In genomic region chr7:35694161-35694783, GRCh38 we compare ENCODE assay signal across 1 cellular context.
A peak's percentile ranks its signal among the peaks of the same experiment; 100 is the strongest.
TF ChIP-seq lines count a peak whose summit lies in the region.

No MANE protein-coding gene starts in this region.

TF ChIP-seq in HepG2, 621 proteins besides CTCF, POLR2A, EP300 and RAD21 (continued from another document and continues in another):
- TF ChIP-seq, protein P1, sequence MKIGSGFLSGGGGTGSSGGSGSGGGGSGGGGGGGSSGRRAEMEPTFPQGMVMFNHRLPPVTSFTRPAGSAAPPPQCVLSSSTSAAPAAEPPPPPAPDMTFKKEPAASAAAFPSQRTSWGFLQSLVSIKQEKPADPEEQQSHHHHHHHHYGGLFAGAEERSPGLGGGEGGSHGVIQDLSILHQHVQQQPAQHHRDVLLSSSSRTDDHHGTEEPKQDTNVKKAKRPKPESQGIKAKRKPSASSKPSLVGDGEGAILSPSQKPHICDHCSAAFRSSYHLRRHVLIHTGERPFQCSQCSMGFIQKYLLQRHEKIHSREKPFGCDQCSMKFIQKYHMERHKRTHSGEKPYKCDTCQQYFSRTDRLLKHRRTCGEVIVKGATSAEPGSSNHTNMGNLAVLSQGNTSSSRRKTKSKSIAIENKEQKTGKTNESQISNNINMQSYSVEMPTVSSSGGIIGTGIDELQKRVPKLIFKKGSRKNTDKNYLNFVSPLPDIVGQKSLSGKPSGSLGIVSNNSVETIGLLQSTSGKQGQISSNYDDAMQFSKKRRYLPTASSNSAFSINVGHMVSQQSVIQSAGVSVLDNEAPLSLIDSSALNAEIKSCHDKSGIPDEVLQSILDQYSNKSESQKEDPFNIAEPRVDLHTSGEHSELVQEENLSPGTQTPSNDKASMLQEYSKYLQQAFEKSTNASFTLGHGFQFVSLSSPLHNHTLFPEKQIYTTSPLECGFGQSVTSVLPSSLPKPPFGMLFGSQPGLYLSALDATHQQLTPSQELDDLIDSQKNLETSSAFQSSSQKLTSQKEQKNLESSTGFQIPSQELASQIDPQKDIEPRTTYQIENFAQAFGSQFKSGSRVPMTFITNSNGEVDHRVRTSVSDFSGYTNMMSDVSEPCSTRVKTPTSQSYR (CRISPR knock-in tag; IDR thresholded peaks at IDR 0.05; ENCODE audit: borderline replicate concordance): no peak
- TF ChIP-seq ARID2 (CRISPR knock-in tag; IDR thresholded peaks at IDR 0.05; ENCODE audit: borderline replicate concordance) (0 out of 2 replicates have a peak, but pooled peaks have one; percentile 9), NRL (CRISPR knock-in tag; IDR thresholded peaks at IDR 0.05; ENCODE audit: borderline replicate concordance) (no peak; the same call in 1 of the 2 replicates), POLR2AphosphoS2 (IDR thresholded peaks at IDR 0.05; ENCODE audit: low read depth, low read length) (no peak), HMGA1 (CRISPR knock-in tag; conservative IDR thresholded peaks at IDR 0.05) (no peak), AGO2 (optimal IDR thresholded peaks at IDR 0.05; ENCODE audit: low read depth, low read length) (peak; percentile 64), ZFP90 (CRISPR knock-in tag; IDR thresholded peaks at IDR 0.05; ENCODE audit: borderline replicate concordance) (no peak), SMC3 (IDR thresholded peaks at IDR 0.05; ENCODE audit: low read length) (no peak), HINFP (CRISPR knock-in tag; IDR thresholded peaks at IDR 0.05; ENCODE audit: low read depth) (no peak), ZNF619 (CRISPR knock-in tag; IDR thresholded peaks at IDR 0.05) (0 out of 2 replicates have a peak, but pooled peaks have one; percentile 7), ZNF770 (CRISPR knock-in tag; IDR thresholded peaks at IDR 0.05) (peak; percentile 69), ZNF224 (CRISPR knock-in tag; IDR thresholded peaks at IDR 0.05) (no peak), ZNF878 (CRISPR knock-in tag; IDR thresholded peaks at IDR 0.05) (no peak), ZNF850 (CRISPR knock-in tag; conservative IDR thresholded peaks at IDR 0.05) (no peak), HNF1A (IDR thresholded peaks at IDR 0.05; ENCODE audit: low read depth) (no peak), HNF1A (CRISPR knock-in tag; IDR thresholded peaks at IDR 0.05; ENCODE audit: borderline replicate concordance) (no peak), ZBTB8A (CRISPR knock-in tag; IDR thresholded peaks at IDR 0.05; ENCODE audit: borderline replicate concordance, low read depth) (no peak), MTA1 (CRISPR knock-in tag; IDR thresholded peaks at IDR 0.05; ENCODE audit: borderline replicate concordance) (no peak), GMEB1 (CRISPR knock-in tag; IDR thresholded peaks at IDR 0.05; ENCODE audit: borderline replicate concordance) (no peak), NCOA5 (CRISPR knock-in tag; IDR thresholded peaks at IDR 0.05) (no peak), ZSCAN30 (CRISPR knock-in tag; IDR thresholded peaks at IDR 0.05) (0 out of 2 replicates have a peak, but pooled peaks have one; percentile 14), CCAR2 (optimal IDR thresholded peaks at IDR 0.05; ENCODE audit: low read depth, low read length) (no peak), ZNF24 (IDR thresholded peaks at IDR 0.05) (no peak), ZNF598 (CRISPR knock-in tag; IDR thresholded peaks at IDR 0.05; ENCODE audit: borderline replicate concordance) (no peak), HES4 (CRISPR knock-in tag; IDR thresholded peaks at IDR 0.05; ENCODE audit: borderline replicate concordance) (no peak), ZNF180 (CRISPR knock-in tag; IDR thresholded peaks at IDR 0.05; ENCODE audit: borderline replicate concordance, low read depth) (no peak), ZNF292 (CRISPR knock-in tag; IDR thresholded peaks at IDR 0.05; ENCODE audit: borderline replicate concordance, low read depth) (no peak), ZNF263 (CRISPR knock-in tag; IDR thresholded peaks at IDR 0.05) (no peak), NFATC3 (CRISPR knock-in tag; IDR thresholded peaks at IDR 0.05) (0 out of 2 replicates have a peak, but pooled peaks have one; percentile 49), U2AF2 (IDR thresholded peaks at IDR 0.05; ENCODE audit: low read depth, low read length) (0 out of 2 replicates have a peak, but pooled peaks have one; percentile 42), ZNF234 (CRISPR knock-in tag; conservative IDR thresholded peaks at IDR 0.05) (peak; percentile 82; the same call in 1 of the 2 replicates), NBN (conservative IDR thresholded peaks at IDR 0.05) (no peak), ZSCAN29 (CRISPR knock-in tag; conservative IDR thresholded peaks at IDR 0.05) (no peak), SP4 (CRISPR knock-in tag; IDR thresholded peaks at IDR 0.05) (no peak), MEIS1 (CRISPR knock-in tag; IDR thresholded peaks at IDR 0.05; ENCODE audit: borderline replicate concordance) (peak; percentile 43; the same call in 1 of the 2 replicates), ZFP36L1 (CRISPR knock-in tag; IDR thresholded peaks at IDR 0.05) (0 out of 2 replicates have a peak, but pooled peaks have one; percentile 8), ZNF672 (CRISPR knock-in tag; IDR thresholded peaks at IDR 0.05) (no peak), SOX13 (IDR thresholded peaks at IDR 0.05) (no peak), SOX13 (CRISPR knock-in tag; conservative IDR thresholded peaks at IDR 0.05 in 1 of 2, IDR thresholded peaks at IDR 0.05 in 1 of 2) (no peak), KLF13 (CRISPR knock-in tag; IDR thresholded peaks at IDR 0.05) (no peak)
- TF ChIP-seq, protein P2, sequence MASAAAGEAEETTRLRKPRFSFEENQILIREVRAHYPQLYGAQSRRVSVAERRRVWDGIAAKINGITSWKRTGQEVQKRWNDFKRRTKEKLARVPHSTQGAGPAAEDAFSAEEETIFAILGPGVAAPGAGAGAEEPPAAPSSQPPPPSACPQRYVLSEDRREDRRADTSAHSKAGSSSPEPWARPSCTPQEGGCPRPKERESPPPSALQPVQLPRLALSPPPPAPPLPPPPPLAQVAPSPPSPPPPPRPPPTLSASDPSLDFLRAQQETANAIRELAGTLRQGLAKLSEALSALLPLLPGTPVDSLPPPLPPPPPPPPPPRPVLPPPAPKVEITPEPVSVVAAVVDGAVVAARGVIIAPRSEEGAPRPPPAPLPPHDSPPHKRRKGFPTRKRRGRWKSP (CRISPR knock-in tag; IDR thresholded peaks at IDR 0.05): peak; percentile 21; the same call in 1 of the 2 replicates
- TF ChIP-seq, protein P3, sequence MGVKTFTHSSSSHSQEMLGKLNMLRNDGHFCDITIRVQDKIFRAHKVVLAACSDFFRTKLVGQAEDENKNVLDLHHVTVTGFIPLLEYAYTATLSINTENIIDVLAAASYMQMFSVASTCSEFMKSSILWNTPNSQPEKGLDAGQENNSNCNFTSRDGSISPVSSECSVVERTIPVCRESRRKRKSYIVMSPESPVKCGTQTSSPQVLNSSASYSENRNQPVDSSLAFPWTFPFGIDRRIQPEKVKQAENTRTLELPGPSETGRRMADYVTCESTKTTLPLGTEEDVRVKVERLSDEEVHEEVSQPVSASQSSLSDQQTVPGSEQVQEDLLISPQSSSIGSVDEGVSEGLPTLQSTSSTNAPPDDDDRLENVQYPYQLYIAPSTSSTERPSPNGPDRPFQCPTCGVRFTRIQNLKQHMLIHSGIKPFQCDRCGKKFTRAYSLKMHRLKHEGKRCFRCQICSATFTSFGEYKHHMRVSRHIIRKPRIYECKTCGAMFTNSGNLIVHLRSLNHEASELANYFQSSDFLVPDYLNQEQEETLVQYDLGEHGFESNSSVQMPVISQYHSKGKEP (CRISPR knock-in tag; IDR thresholded peaks at IDR 0.05): peak; percentile 10; the same call in 1 of the 2 replicates
- TF ChIP-seq, protein P4, sequence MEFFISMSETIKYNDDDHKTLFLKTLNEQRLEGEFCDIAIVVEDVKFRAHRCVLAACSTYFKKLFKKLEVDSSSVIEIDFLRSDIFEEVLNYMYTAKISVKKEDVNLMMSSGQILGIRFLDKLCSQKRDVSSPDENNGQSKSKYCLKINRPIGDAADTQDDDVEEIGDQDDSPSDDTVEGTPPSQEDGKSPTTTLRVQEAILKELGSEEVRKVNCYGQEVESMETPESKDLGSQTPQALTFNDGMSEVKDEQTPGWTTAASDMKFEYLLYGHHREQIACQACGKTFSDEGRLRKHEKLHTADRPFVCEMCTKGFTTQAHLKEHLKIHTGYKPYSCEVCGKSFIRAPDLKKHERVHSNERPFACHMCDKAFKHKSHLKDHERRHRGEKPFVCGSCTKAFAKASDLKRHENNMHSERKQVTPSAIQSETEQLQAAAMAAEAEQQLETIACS (CRISPR knock-in tag; IDR thresholded peaks at IDR 0.05): no peak
- TF ChIP-seq, protein P5, sequence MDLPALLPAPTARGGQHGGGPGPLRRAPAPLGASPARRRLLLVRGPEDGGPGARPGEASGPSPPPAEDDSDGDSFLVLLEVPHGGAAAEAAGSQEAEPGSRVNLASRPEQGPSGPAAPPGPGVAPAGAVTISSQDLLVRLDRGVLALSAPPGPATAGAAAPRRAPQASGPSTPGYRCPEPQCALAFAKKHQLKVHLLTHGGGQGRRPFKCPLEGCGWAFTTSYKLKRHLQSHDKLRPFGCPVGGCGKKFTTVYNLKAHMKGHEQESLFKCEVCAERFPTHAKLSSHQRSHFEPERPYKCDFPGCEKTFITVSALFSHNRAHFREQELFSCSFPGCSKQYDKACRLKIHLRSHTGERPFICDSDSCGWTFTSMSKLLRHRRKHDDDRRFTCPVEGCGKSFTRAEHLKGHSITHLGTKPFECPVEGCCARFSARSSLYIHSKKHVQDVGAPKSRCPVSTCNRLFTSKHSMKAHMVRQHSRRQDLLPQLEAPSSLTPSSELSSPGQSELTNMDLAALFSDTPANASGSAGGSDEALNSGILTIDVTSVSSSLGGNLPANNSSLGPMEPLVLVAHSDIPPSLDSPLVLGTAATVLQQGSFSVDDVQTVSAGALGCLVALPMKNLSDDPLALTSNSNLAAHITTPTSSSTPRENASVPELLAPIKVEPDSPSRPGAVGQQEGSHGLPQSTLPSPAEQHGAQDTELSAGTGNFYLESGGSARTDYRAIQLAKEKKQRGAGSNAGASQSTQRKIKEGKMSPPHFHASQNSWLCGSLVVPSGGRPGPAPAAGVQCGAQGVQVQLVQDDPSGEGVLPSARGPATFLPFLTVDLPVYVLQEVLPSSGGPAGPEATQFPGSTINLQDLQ (CRISPR knock-in tag; IDR thresholded peaks at IDR 0.05): no peak
